ENCODE assay signal across 14 cellular contexts in the genomic region with DNA sequence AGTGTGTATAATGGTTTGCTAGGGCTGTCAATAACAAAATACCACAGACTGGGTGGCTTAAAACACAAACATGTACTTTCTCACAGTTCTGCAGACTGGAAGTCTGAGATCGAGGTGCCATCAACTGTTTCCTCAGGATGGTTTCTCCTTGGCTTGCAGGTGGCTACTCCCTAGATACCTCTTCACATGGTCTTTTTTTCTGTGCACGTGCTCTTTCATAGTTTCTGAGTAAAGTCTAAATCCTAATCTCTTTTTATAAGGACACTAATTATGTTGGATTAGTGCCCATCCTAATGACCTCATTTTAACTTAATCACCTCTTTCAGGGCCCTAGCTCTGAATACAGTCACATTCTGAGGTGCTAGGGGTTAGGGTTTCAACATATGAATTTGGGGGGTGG.
DNase-seq lines count a peak whose midpoint lies in the region.
"Had no signal": no experiment of that assay in that cellular context is flagged by ENCODE, and none has a peak within 500 bp of the region (broad histone marks: within the 10 kb centered on the region; RNA-seq: fewer than 3 reads in every experiment).

No MANE protein-coding gene starts in this region.

- 0 out of 2 replicates have a peak, but pooled peaks cover 6% of the 10 kb centered on the region for H3K4me1 ChIP-seq in SJCRH30
- H3K4me1 ChIP-seq: BLaER1 treated with 17β-estradiol and CSF1 and Interleukin-3, amounts not matched to agents 10 nM and 100 nM; HAP-1 had no signal

- DNase-seq in NCI-H748 (lab: John Stamatoyannopoulos, UW; ENCODE audit: unreplicated experiment): peak; percentile 28
- no peak for DNase-seq in NCI-H748 treated with DMSO at 0.1 percent for 48 hours (lab: John Stamatoyannopoulos, UW)
- peak; percentile 67 for DNase-seq in NCI-H1105 treated with DMSO at 0.1 percent for 48 hours (lab: John Stamatoyannopoulos, UW)
- DNase-seq in NCI-H82 treated with DMSO at 0.1 percent for 48 hours (lab: John Stamatoyannopoulos, UW; ENCODE audit: unreplicated experiment): peak; percentile 76
- DNase-seq in substantia nigra (lab: John Stamatoyannopoulos, UW): no peak
- DNase-seq in UCSD-AML1 (lab: John Stamatoyannopoulos, UW; ENCODE audit: unreplicated experiment): no peak
- no peak for DNase-seq in SJCRH30
- DNase-seq: ACHN; CD4-positive, CD25-positive, alpha-beta regulatory T cell; DMS153; DMS79 treated with DMSO at 0.1 percent for 48 hours; EL had no signal

- H3K36me3 ChIP-seq in SJCRH30: no peaks in the 10 kb centered on the region
- H3K36me3 ChIP-seq: BLaER1 treated with 17β-estradiol and CSF1 and Interleukin-3, amounts not matched to agents 10 nM and 100 nM; HAP-1 had no signal

- H3K27ac ChIP-seq in substantia nigra (ENCODE audit: low read depth, low read length, poor library complexity, severe bottlenecking): no peak overlapping the region
- no peak overlapping the region for H3K27ac ChIP-seq in SJCRH30
- H3K27ac ChIP-seq: BLaER1 treated with 17β-estradiol and CSF1 and Interleukin-3, amounts not matched to agents 10 nM and 100 nM had no signal

- H3K27me3 ChIP-seq in SJCRH30: no peaks in the 10 kb centered on the region
- H3K27me3 ChIP-seq: BLaER1 treated with 17β-estradiol and CSF1 and Interleukin-3, amounts not matched to agents 10 nM and 100 nM had no signal

- no peaks in the 10 kb centered on the region for H3K9me3 ChIP-seq in SJCRH30 (replicated peaks)
- H3K9me3 ChIP-seq: HAP-1 had no signal

- H3K4me3 ChIP-seq in SJCRH30: no peak overlapping the region
- H3K4me3 ChIP-seq: BLaER1 treated with 17β-estradiol and CSF1 and Interleukin-3, amounts not matched to agents 10 nM and 100 nM; HAP-1 had no signal

Comparison
In these comparisons a context has a peak if more than half of its experiments do, and no peak if none do; other contexts are left out.
1. DNase-seq: peak in NCI-H748 (single experiment), NCI-H1105 treated with DMSO at 0.1 percent for 48 hours (single experiment) and NCI-H82 treated with DMSO at 0.1 percent for 48 hours (single experiment); none in NCI-H748 treated with DMSO at 0.1 percent for 48 hours (single experiment), substantia nigra (0 of 49), UCSD-AML1 (single experiment) and SJCRH30 (0 of 2).